Comparison of ENCODE assay signal across 8 cellular contexts in the genomic region with DNA sequence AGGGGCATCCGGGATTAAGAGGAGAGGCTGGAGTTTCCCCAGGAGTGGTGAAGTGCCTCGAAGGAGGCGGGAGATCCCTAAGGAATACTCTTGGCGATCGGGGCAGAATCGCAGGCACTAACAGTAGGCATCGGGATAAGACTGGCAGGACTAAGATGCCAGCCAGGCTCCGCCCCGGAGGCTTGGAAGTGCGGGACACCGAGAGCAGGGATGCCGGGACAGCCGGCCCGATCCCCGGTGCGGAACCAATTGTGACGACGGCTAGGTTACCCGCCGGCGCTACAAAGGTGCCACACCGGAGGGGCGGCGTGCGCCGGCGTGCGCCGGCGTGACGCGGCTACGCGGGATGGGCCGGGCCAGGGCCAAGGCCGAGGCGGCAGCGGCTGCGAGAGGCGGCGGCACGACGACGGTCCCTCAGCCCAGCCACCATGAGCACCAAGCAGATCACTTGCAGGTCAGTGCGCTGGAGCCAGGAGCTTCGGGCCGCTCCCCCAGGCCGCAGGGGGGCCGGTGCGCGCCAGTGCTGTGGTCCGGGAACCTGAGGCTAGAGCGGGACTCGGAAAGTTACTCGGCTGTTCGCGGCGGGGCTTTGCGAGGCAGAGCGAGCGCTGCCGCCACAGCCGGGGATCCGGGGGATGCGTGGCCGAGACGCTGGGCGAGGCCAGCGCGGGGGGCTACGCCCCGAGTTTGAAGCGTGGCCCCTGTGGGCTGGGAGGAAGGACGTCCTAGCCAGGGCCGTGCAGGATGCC. TPM values are rescaled to one million over a fixed set of nuclear protein-coding genes. Genes with fewer than 3 reads are reported as not detected.
DNase-seq lines count a peak whose midpoint lies in the region; ATAC-seq and TF ChIP-seq lines count a peak whose summit lies in the region.

A gene with protein sequence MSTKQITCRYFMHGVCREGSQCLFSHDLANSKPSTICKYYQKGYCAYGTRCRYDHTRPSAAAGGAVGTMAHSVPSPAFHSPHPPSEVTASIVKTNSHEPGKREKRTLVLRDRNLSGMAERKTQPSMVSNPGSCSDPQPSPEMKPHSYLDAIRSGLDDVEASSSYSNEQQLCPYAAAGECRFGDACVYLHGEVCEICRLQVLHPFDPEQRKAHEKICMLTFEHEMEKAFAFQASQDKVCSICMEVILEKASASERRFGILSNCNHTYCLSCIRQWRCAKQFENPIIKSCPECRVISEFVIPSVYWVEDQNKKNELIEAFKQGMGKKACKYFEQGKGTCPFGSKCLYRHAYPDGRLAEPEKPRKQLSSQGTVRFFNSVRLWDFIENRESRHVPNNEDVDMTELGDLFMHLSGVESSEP (plus strand): TSS at position 365 of the 749 bp plus-strand sequence. CDS start 64 bp downstream, at position 429.

- DNase-seq in AG20443 (ENCODE audit: low spot score) (peak; percentile 97), NCI-H524 (lab: John Stamatoyannopoulos, UW) (peak; percentile 72 to 90), left colon (peak; percentile 87 to 88)
- peak; percentile 89 for DNase-seq in activated CD4-positive, alpha-beta T cell treated with anti-CD3 and anti-CD28 coated beads for 48 hours
- DNase-seq in stimulated activated CD4-positive, alpha-beta T cell treated with anti-CD3 and anti-CD28 coated beads, Interleukin-1b, Interleukin-23, amount 100 ng/mL, for 48 hours = peak; percentile 85

- in situ Hi-C loops in GM18951 (cut with MboI; ENCODE audit: low sequenced_read_pairs, unreplicated experiment) = no loop called here

- intact Hi-C loops in left colon (cut with DNase I, micrococcal nuclease) = loop anchor here in 1 of 2 donors (5.0 to 10.0 kb wide), 2 partner anchors 105 to 1812 kb away; a partner anchor contains a TSS

- peak; percentile 99 for TF ChIP-seq POLR2A in GM18951 (IDR thresholded peaks at IDR 0.05; ENCODE audit: extremely low read depth, insufficient read depth, insufficient read length)

- ATAC-seq in HG03175 (IDR thresholded peaks at IDR 0.05; ENCODE audit: unreplicated experiment) (peak; percentile 82), left colon (peak; percentile 92)

- H3K27ac ChIP-seq in cingulate gyrus (ENCODE audit: low read depth, low read length) = peak within 1 kb of the TSS; percentile 90

RNA-seq across cellular contexts. Expression of the gene that starts here (rescaled TPM):
- total RNA-seq in left colon = 10 to 100 TPM; 17.2 to 21.6 TPM

Comparison
In these comparisons a context has a peak if more than half of its experiments do, and no peak if none do; other contexts are left out.
1. Peak in every context shown above with its lines: DNase-seq, ATAC-seq and H3K27ac ChIP-seq.